In the genomic region with DNA sequence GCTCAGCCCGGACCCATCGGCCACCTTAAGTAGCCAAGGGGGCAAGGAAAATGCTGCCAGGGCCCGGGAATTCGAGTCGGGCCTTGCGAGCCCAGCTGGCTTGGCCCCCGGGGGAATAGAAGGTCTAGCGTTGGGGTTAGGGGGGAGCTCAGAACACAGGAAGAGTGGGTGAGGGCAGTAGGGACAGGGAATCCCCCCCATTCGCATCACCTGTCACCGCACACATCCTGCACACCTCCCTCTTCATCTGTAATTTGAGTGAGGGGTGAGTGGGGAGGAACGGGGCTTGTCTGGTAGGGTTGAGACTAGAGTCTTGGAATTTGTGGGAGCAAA, we compare ENCODE assay signal across 8 cellular contexts. TPM values are rescaled to one million over a fixed set of nuclear protein-coding genes. Genes with fewer than 3 reads are reported as not detected.
A peak's percentile ranks its signal among the peaks of the same experiment; 100 is the strongest.
DNase-seq lines count a peak whose midpoint lies in the region; ATAC-seq and TF ChIP-seq lines count a peak whose summit lies in the region.

No MANE protein-coding gene starts in this region.

- no peaks in the 10 kb centered on the region for H3K79me2 ChIP-seq in Karpas-422 (ENCODE audit: low read length)

- H4K20me1 ChIP-seq in Karpas-422 (ENCODE audit: insufficient read depth, low read depth, low read length) = no peaks in the 10 kb centered on the region

- H3K9ac ChIP-seq in Karpas-422 (ENCODE audit: low read length) = 0 out of 2 replicates have a peak overlapping the region, but pooled peaks have one; percentile 33

- DNase-seq in GM06990 (ENCODE audit: extremely low read depth, insufficient read length) (no peak), Karpas-422 (no peak), DMS53 (lab: John Stamatoyannopoulos, UW) (no peak), posterior vena cava (ENCODE audit: low spot score) (no peak)
- peak in 1 of 3 donors; percentile 5 for DNase-seq in effector memory CD4-positive, alpha-beta T cell
- DNase-seq in activated CD4-positive, alpha-beta T cell treated with anti-CD3 and anti-CD28 coated beads, Interleukin-2, amount 50 U/mL, for 1 hour = no peak

- H3K9me3 ChIP-seq in Karpas-422 (ENCODE audit: low read length) (no peaks in the 10 kb centered on the region), neutrophil (no peaks in the 10 kb centered on the region)
- no peaks in the 10 kb centered on the region for H3K9me3 ChIP-seq in effector memory CD4-positive, alpha-beta T cell (ENCODE audit: control insufficient read depth, low read length)

- H3K27me3 ChIP-seq in GM06990 (replicated peaks; ENCODE audit: control insufficient read depth, insufficient read depth, low read length) = peaks cover 5% of the 10 kb centered on the region
- 0 out of 2 replicates have a peak, but pooled peaks cover 2% of the 10 kb centered on the region for H3K27me3 ChIP-seq in Karpas-422 (ENCODE audit: low read length)
- H3K27me3 ChIP-seq in effector memory CD4-positive, alpha-beta T cell (replicated peaks; ENCODE audit: control insufficient read depth, insufficient read depth, low read length, poor library complexity, severe bottlenecking) = no peaks in the 10 kb centered on the region
- peaks cover 78% of the 10 kb centered on the region for H3K27me3 ChIP-seq in neutrophil

- H3K4me1 ChIP-seq in Karpas-422 (ENCODE audit: low read length) = peaks cover 16% of the 10 kb centered on the region
- peaks cover 3% of the 10 kb centered on the region for H3K4me1 ChIP-seq in effector memory CD4-positive, alpha-beta T cell (ENCODE audit: control insufficient read depth, insufficient read depth, low read length, poor library complexity, severe bottlenecking)
- peaks cover 23 to 24% of the 10 kb centered on the region in 2 experiments for H3K4me1 ChIP-seq in neutrophil (ENCODE audit: control insufficient read depth in 1 of 2, insufficient read depth in 1 of 2, low read depth in 1 of 2, low read length in 1 of 2)

- TF ChIP-seq CTCF in GM06990 (IDR thresholded peaks at IDR 0.05; ENCODE audit: insufficient read depth, low read length, poor library complexity, severe bottlenecking) = no peak
- no peak for TF ChIP-seq CTCF in neutrophil (IDR thresholded peaks at IDR 0.05)

- peak overlapping the region; percentile 79 for H3K4me2 ChIP-seq in Karpas-422 (ENCODE audit: low read depth, low read length, poor library complexity, severe bottlenecking)

- H3K27ac ChIP-seq in Karpas-422 (ENCODE audit: low read length) = no peak overlapping the region
- peak overlapping the region; percentile 63 for H3K27ac ChIP-seq in effector memory CD4-positive, alpha-beta T cell (ENCODE audit: insufficient read depth, low read length, poor library complexity, severe bottlenecking)
- peak overlapping the region; percentile 77 for H3K27ac ChIP-seq in neutrophil

- H3K9me2 ChIP-seq in Karpas-422 (replicated peaks; ENCODE audit: insufficient read depth, low read length) = no peaks in the 10 kb centered on the region

- H2AFZ ChIP-seq in Karpas-422 (ENCODE audit: low read length) = no peak overlapping the region

- H3K4me3 ChIP-seq in GM06990 (replicated peaks; ENCODE audit: low read depth, low read length) (peak overlapping the region; percentile 51), Karpas-422 (ENCODE audit: low read length) (peak overlapping the region; percentile 64; the same call in 1 of the 2 replicates), neutrophil (ENCODE audit: low read depth in 1 of 2, low read length in 1 of 2) (peak overlapping the region; percentile 84 to 90)
- H3K4me3 ChIP-seq in effector memory CD4-positive, alpha-beta T cell (ENCODE audit: insufficient read depth, low read depth, low read length, poor library complexity, severe bottlenecking) = peak overlapping the region; percentile 72

- intact Hi-C loops in posterior vena cava (cut with DNase I) = loop anchor here in 1 of 2 donors (2.0 to 10.0 kb wide), 4 partner anchors 112 to 1990 kb away; a partner anchor contains a TSS

- H3K36me3 ChIP-seq in GM06990 (ENCODE audit: control insufficient read depth, insufficient read depth, low read length) (no peaks in the 10 kb centered on the region), Karpas-422 (ENCODE audit: insufficient read depth, low read length) (no peaks in the 10 kb centered on the region), neutrophil (no peaks in the 10 kb centered on the region)
- no peaks in the 10 kb centered on the region for H3K36me3 ChIP-seq in effector memory CD4-positive, alpha-beta T cell (ENCODE audit: control insufficient read depth, insufficient read depth, low read length)

- ATAC-seq in HG03196 (IDR thresholded peaks at IDR 0.05; ENCODE audit: unreplicated experiment) = no peak

RNA-seq across cellular contexts. Expression of a gene that starts 0.4 kb away (rescaled TPM):
- total RNA-seq in Karpas-422 (2014; rRNA removed; shearing (Covaris generic); ENCODE audit: low replicate concordance) = not detected in 2 replicates
- total RNA-seq in posterior vena cava = 10 to 100 TPM; 23.4 to 40.6 TPM

Comparison
In these comparisons a context has a peak if more than half of its experiments do, and no peak if none do; other contexts are left out.
1. RNA of a gene that starts 0.4 kb away (total RNA-seq): 23.4 to 40.6 TPM in posterior vena cava; not detected in Karpas-422; every median in the first group is over 10 times any median in the second.
2. Peak in every context shown above with its lines, with median percentiles within 50 percentile points of each other: H3K4me3 ChIP-seq.